9 cellular contexts compared by ENCODE assay signal in genomic region chr5:119470851-119471451, GRCh38. TPM values are rescaled to one million over a fixed set of nuclear protein-coding genes. Genes with fewer than 3 reads are reported as not detected.
A peak's percentile ranks its signal among the peaks of the same experiment; 100 is the strongest.
DNase-seq lines count a peak whose midpoint lies in the region; ATAC-seq and TF ChIP-seq lines count a peak whose summit lies in the region.
"Had no signal": no experiment of that assay in that cellular context is flagged by ENCODE, and none has a peak within 500 bp of the region (broad histone marks: within the 10 kb centered on the region; RNA-seq: fewer than 3 reads in every experiment).

No MANE protein-coding gene starts in this region.

- peaks cover 13% of the 10 kb centered on the region for H3K4me1 Mint-ChIP-seq in CD14-positive monocyte
- peaks cover 29% of the 10 kb centered on the region for H3K4me1 Mint-ChIP-seq in stimulated activated memory B cell treated with anti-CD40 and anti-IgM and Interleukin-4, amounts not matched to agents 10 μg/mL and 1 μg/mL and 100 μg/mL, for 72 hours

- no peak overlapping the region for H3K4me3 Mint-ChIP-seq in CD14-positive monocyte
- no peak overlapping the region for H3K4me3 Mint-ChIP-seq in stimulated activated memory B cell treated with anti-CD40 and anti-IgM and Interleukin-4, amounts not matched to agents 10 μg/mL and 1 μg/mL and 100 μg/mL, for 72 hours

- H3K27ac Mint-ChIP-seq in CD14-positive monocyte, result peak overlapping the region in 2 of 7 donors; percentile 5 to 33
- peak overlapping the region; percentile 78 for H3K27ac Mint-ChIP-seq in stimulated activated memory B cell treated with anti-CD40 and anti-IgM and Interleukin-4, amounts not matched to agents 10 μg/mL and 1 μg/mL and 100 μg/mL, for 72 hours

- H3K9me3 Mint-ChIP-seq in CD14-positive monocyte, result peaks cover 16 to 32% (median 19%) of the 10 kb centered on the region in 7 donors
- peaks cover 13% of the 10 kb centered on the region for H3K9me3 Mint-ChIP-seq in stimulated activated memory B cell treated with anti-CD40 and anti-IgM and Interleukin-4, amounts not matched to agents 10 μg/mL and 1 μg/mL and 100 μg/mL, for 72 hours

- peak; percentile 34 for ATAC-seq in GM18508 (IDR thresholded peaks at IDR 0.05; ENCODE audit: insufficient read depth, unreplicated experiment)
- ATAC-seq in HG03025 (IDR thresholded peaks at IDR 0.05; ENCODE audit: low FRiP score, unreplicated experiment), result peak; percentile 35
- ATAC-seq in stimulated activated memory B cell treated with anti-CD40 and anti-IgM and Interleukin-4, amounts not matched to agents 10 μg/mL and 1 μg/mL and 100 μg/mL, for 72 hours, result no peak

- DNase-seq in CD14-positive monocyte (ENCODE audit: low spot score), result no peak
- DNase-seq in RKO (ENCODE audit: low spot score), result peak; percentile 42
- peak; percentile 69 for DNase-seq in fibroblast of pulmonary artery (ENCODE audit: low read depth)
- no peak for DNase-seq in hepatic stellate cell (ENCODE audit: low spot score)
- no peak for DNase-seq in NCI-H2029 (lab: John Stamatoyannopoulos, UW)

- H3K4me3 ChIP-seq in fibroblast of pulmonary artery (replicated peaks; ENCODE audit: low read depth, low read length), result no peak overlapping the region
- H3K4me3 ChIP-seq: skin epidermis had no signal

- peaks cover 51 to 73% of the 10 kb centered on the region in 2 donors for H3K36me3 Mint-ChIP-seq in CD14-positive monocyte
- peaks cover 66% of the 10 kb centered on the region for H3K36me3 Mint-ChIP-seq in stimulated activated memory B cell treated with anti-CD40 and anti-IgM and Interleukin-4, amounts not matched to agents 10 μg/mL and 1 μg/mL and 100 μg/mL, for 72 hours

- TF ChIP-seq CTCF in CD14-positive monocyte (IDR thresholded peaks at IDR 0.05) (peak; percentile 70), fibroblast of pulmonary artery (IDR thresholded peaks at IDR 0.05; ENCODE audit: low read length, missing control alignments) (peak; percentile 77)

- intact Hi-C loops in CD14-positive monocyte (cut with micrococcal nuclease), result no loop called here

- H3K27me3 Mint-ChIP-seq in CD14-positive monocyte (ENCODE audit: low read depth in 3 of 3), result no peaks in the 10 kb centered on the region
- no peaks in the 10 kb centered on the region for H3K27me3 Mint-ChIP-seq in stimulated activated memory B cell treated with anti-CD40 and anti-IgM and Interleukin-4, amounts not matched to agents 10 μg/mL and 1 μg/mL and 100 μg/mL, for 72 hours

RNA-seq across cellular contexts. Expression of gene HSD17B4, which starts 18.7 kb away (rescaled TPM):
- polyA plus RNA-seq in CD14-positive monocyte, result 100 to 1,000 TPM; 158 to 167 TPM

Comparison
In these comparisons a context has a peak if more than half of its experiments do, and no peak if none do; other contexts are left out.
1. DNase-seq: peak in RKO (single experiment) and fibroblast of pulmonary artery (single experiment); none in CD14-positive monocyte (single experiment), hepatic stellate cell (single experiment) and NCI-H2029 (single experiment).